ENCODE assay signal across 11 cellular contexts in the genomic region with DNA sequence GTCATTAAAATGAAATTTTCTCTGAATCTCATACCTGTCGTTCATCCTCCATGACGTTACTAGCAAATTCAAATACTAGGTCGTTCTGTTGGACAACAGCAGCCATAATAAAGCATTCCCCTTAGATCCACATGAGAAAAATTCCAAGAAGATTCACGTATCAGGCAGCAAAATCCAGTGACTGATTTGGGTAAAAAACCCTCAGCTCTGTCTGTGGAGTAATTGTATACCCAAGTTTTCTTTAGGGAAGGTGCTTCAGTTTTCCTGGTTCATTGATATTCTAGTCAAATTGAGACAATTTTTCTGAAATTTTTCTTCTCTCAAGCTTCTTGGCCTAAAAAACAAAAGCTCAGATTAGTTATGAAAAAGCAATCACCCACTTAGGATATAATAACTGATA. TPM values are rescaled to one million over a fixed set of nuclear protein-coding genes. Genes with fewer than 3 reads are reported as not detected.
DNase-seq lines count a peak whose midpoint lies in the region; ATAC-seq and TF ChIP-seq lines count a peak whose summit lies in the region.
"Had no signal": no experiment of that assay in that cellular context is flagged by ENCODE, and none has a peak within 500 bp of the region (broad histone marks: within the 10 kb centered on the region; RNA-seq: fewer than 3 reads in every experiment).

No MANE protein-coding gene starts in this region.

- H3K4me3 ChIP-seq in heart right ventricle (peak overlapping the region; percentile 20 to 54 (median 42)), adrenal gland (peak overlapping the region in 1 of 4 donors; percentile 9), mononuclear cell (ENCODE audit: low read length) (peak overlapping the region; percentile 46), upper lobe of left lung (peak overlapping the region; percentile 7 to 51 (median 35))

- 46 to 58% methylated on average over 4 of the region's 4 CpGs for WGBS in heart right ventricle, 2 donors
- WGBS in adrenal gland, 4 donors = 63 to 73% (median 69%) methylated on average over 4 of the region's 4 CpGs
- WGBS in upper lobe of left lung, 2 donors = 27 to 33% methylated on average over 4 of the region's 4 CpGs

- H3K27me3 ChIP-seq in heart right ventricle (no peaks in the 10 kb centered on the region), adrenal gland (no peaks in the 10 kb centered on the region), mononuclear cell (ENCODE audit: insufficient read depth, low read length) (no peaks in the 10 kb centered on the region), upper lobe of left lung (no peaks in the 10 kb centered on the region)

- TF ChIP-seq POLR2A in adrenal gland (IDR thresholded peaks at IDR 0.05) = no peak
- no peak for TF ChIP-seq POLR2A in upper lobe of left lung (IDR thresholded peaks at IDR 0.05)

- H3K36me3 ChIP-seq in heart right ventricle = peaks cover 0 to 14% (median 0%) of the 10 kb centered on the region in 9 donors
- no peaks in the 10 kb centered on the region for H3K36me3 ChIP-seq in adrenal gland (replicated peaks in 1 of 2)
- H3K36me3 ChIP-seq in upper lobe of left lung = no peaks in the 10 kb centered on the region

- TF ChIP-seq EP300 in upper lobe of left lung (IDR thresholded peaks at IDR 0.05) = no peak

- intact Hi-C loops in heart right ventricle (cut with DNase I) = loop anchor here in 6 of 10 donors (2.0 to 10.0 kb wide), 4 partner anchors 35 to 80 kb away; a partner anchor contains a TSS
- intact Hi-C loops in Right ventricle myocardium inferior (cut with DNase I) = loop anchor here (5.0 kb wide), 1 partner anchor 75 kb away; no protein-coding TSS in a partner anchor
- intact Hi-C loops in adrenal gland (cut with DNase I) = no loop called here

- TF ChIP-seq CTCF in heart right ventricle (IDR thresholded peaks at IDR 0.05) (no peak), adrenal gland (IDR thresholded peaks at IDR 0.05) (no peak), upper lobe of left lung (IDR thresholded peaks at IDR 0.05) (no peak)

- no peak for DNase-seq in heart right ventricle
- no peak for DNase-seq in Right ventricle myocardium inferior (ENCODE audit: missing footprints)
- DNase-seq in adrenal gland = no peak
- no peak for DNase-seq in upper lobe of left lung
- no peak for DNase-seq in NCI-H526 treated with DMSO at 0.1 percent for 48 hours (lab: John Stamatoyannopoulos, UW)
- DNase-seq in Kasumi-1 (lab: John Stamatoyannopoulos, UW) = no peak
- DNase-seq: C1 segment of cervical spinal cord, glutamatergic neuron, NCI-H1092 treated with DMSO at 0.1 percent for 48 hours had no signal

- ATAC-seq in heart right ventricle (no peak), Right ventricle myocardium inferior (no peak), upper lobe of left lung (ENCODE audit: low FRiP score in 2 of 2) (no peak), HG03460 (IDR thresholded peaks at IDR 0.05; ENCODE audit: unreplicated experiment) (no peak)

- no peaks in the 10 kb centered on the region for H3K9me3 ChIP-seq in heart right ventricle
- H3K9me3 ChIP-seq in adrenal gland (replicated peaks in 1 of 3) = no peaks in the 10 kb centered on the region
- no peaks in the 10 kb centered on the region for H3K9me3 ChIP-seq in mononuclear cell (ENCODE audit: low read depth, low read length)
- no peaks in the 10 kb centered on the region for H3K9me3 ChIP-seq in upper lobe of left lung

- H3K4me1 ChIP-seq in heart right ventricle (peaks cover 7 to 94% (median 82%) of the 10 kb centered on the region in 9 donors), adrenal gland (replicated peaks in 1 of 2) (peaks cover 27 to 58% of the 10 kb centered on the region in 2 donors), mononuclear cell (ENCODE audit: insufficient read depth, low read length) (peaks cover 60% of the 10 kb centered on the region), upper lobe of left lung (peaks cover 47 to 82% (median 61%) of the 10 kb centered on the region in 4 donors)

- peak overlapping the region; percentile 31 to 91 (median 84) for H3K27ac ChIP-seq in heart right ventricle
- H3K27ac ChIP-seq in adrenal gland = peak overlapping the region; percentile 22 to 83 (median 52)
- H3K27ac ChIP-seq in upper lobe of left lung = peak overlapping the region; percentile 76 to 91 (median 86)

RNA-seq across cellular contexts. Expression of a gene that starts 37.2 kb away (rescaled TPM):
- total RNA-seq in heart right ventricle = 10 to 100 TPM; 31.1 to 60.5 (median 39.5) TPM
- 10 to 100 TPM in 1 of 2 donors, 1 to 10 TPM in 1; 9.9 to 10.4 TPM for polyA plus RNA-seq in heart right ventricle
- 36.7 TPM for total RNA-seq in Right ventricle myocardium inferior
- total RNA-seq in adrenal gland = 10 to 100 TPM; 27.6 to 64.3 (median 54.1) TPM
- polyA plus RNA-seq in adrenal gland = 10 to 100 TPM in 2 of 3 donors, 1 to 10 TPM in 1; 6.3 to 36.1 (median 10.4) TPM
- total RNA-seq in mononuclear cell = 410 TPM
- 100 to 1,000 TPM in 1 of 6 donors, 10 to 100 TPM in 5; 52.6 to 134 (median 78.6) TPM for total RNA-seq in upper lobe of left lung

Comparison
In these comparisons a context has a peak if more than half of its experiments do, and no peak if none do; other contexts are left out.
1. intact Hi-C loops: an anchor here in heart right ventricle (2.0 to 10.0 kb wide) and Right ventricle myocardium inferior (5.0 kb wide); none called in adrenal gland.